ENCODE assay signal across 8 cellular contexts in the genomic region with DNA sequence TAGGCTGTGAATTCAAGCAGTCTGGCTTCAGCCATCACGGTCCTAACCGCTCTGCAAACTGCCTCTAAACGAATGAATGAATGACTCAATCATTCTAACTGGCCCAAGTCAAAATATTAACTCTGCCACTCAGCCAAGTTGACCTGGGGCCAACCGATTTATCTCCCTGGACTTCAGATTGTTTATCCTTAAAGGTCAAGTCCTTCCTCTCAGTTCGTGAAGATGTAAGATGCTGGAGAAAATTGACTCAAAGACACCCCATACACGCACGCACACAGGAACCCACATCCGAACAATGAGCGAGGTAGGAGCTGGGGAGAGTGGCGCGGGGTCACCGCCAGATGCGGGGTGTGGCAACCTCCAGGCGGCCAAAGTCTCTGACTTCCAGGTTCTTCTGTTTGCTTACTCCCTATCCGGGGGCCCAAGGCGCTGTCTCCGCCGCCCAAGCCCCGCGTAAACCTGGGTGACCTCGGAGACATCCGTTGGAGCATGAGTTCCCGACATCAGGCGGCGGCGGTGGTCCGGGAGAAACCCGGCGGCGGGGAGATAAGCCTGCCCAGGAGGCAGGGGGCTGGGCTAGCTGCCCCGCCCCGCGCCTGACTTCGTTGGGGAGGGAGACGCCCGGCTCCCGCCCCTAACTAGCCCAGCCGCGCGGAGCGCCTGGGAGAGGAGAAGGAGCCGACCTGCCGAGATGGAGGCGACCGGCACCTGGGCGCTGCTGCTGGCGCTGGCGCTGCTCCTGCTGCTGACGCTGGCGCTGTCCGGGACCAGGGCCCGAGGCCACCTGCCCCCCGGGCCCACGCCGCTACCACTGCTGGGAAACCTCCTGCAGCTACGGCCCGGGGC. TPM values are rescaled to one million over a fixed set of nuclear protein-coding genes. Genes with fewer than 3 reads are reported as not detected.
DNase-seq lines count a peak whose midpoint lies in the region; ATAC-seq, FAIRE-seq and TF ChIP-seq lines count a peak whose summit lies in the region.

A gene with protein sequence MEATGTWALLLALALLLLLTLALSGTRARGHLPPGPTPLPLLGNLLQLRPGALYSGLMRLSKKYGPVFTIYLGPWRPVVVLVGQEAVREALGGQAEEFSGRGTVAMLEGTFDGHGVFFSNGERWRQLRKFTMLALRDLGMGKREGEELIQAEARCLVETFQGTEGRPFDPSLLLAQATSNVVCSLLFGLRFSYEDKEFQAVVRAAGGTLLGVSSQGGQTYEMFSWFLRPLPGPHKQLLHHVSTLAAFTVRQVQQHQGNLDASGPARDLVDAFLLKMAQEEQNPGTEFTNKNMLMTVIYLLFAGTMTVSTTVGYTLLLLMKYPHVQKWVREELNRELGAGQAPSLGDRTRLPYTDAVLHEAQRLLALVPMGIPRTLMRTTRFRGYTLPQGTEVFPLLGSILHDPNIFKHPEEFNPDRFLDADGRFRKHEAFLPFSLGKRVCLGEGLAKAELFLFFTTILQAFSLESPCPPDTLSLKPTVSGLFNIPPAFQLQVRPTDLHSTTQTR (plus strand): TSS at position 646 of the 846 bp plus-strand sequence. CDS start 46 bp downstream, at position 692.

- H3K27me3 Mint-ChIP-seq in MCF 10A (ENCODE audit: insufficient read depth, unreplicated experiment) = peaks cover 36% of the 10 kb centered on the region
- H3K27me3 Mint-ChIP-seq in activated naive CD8-positive, alpha-beta T cell treated with anti-CD3 and anti-CD28 coated beads, Interleukin-2, amount 50 U/mL, for 24 hours = peaks cover 45% of the 10 kb centered on the region

- H3K27ac ChIP-seq in keratinocyte (ENCODE audit: control insufficient read depth, insufficient read depth, low read length) (peak within 1 kb of the TSS; percentile 47), testis (no peak within 1 kb of the TSS)

- no peak within 1 kb of the TSS for H3K4me3 Mint-ChIP-seq in MCF 10A (ENCODE audit: unreplicated experiment)
- H3K4me3 Mint-ChIP-seq in activated naive CD8-positive, alpha-beta T cell treated with anti-CD3 and anti-CD28 coated beads, Interleukin-2, amount 50 U/mL, for 24 hours = peak within 1 kb of the TSS; percentile 44

- H3K4me2 ChIP-seq in keratinocyte (ENCODE audit: control insufficient read depth, extremely low read depth, insufficient read depth, low read depth, low read length) = peak within 1 kb of the TSS; percentile 85

- H3K79me2 ChIP-seq in keratinocyte (ENCODE audit: control insufficient read depth, insufficient read depth, low read length) = peaks cover 3% of the 10 kb centered on the region

- peaks cover 0 to 4% of the 10 kb centered on the region in 2 experiments for H3K36me3 ChIP-seq in keratinocyte (ENCODE audit: control insufficient read depth in 2 of 2, extremely low read depth in 1 of 2, insufficient read depth in 2 of 2, low read length in 2 of 2)
- no peaks in the 10 kb centered on the region for H3K36me3 ChIP-seq in testis (ENCODE audit: low read depth, missing control alignments)

- H4K20me1 ChIP-seq in keratinocyte (ENCODE audit: control insufficient read depth, extremely low read depth, insufficient read depth, low read length) = no peaks in the 10 kb centered on the region

- H3K27ac Mint-ChIP-seq in MCF 10A (ENCODE audit: low read depth, unreplicated experiment) = no peak within 1 kb of the TSS
- H3K27ac Mint-ChIP-seq in activated naive CD8-positive, alpha-beta T cell treated with anti-CD3 and anti-CD28 coated beads, Interleukin-2, amount 50 U/mL, for 24 hours = no peak within 1 kb of the TSS

- no peaks in the 10 kb centered on the region for H3K9me3 Mint-ChIP-seq in MCF 10A (ENCODE audit: unreplicated experiment)
- no peaks in the 10 kb centered on the region for H3K9me3 Mint-ChIP-seq in activated naive CD8-positive, alpha-beta T cell treated with anti-CD3 and anti-CD28 coated beads, Interleukin-2, amount 50 U/mL, for 24 hours

- H3K27me3 ChIP-seq in keratinocyte (ENCODE audit: control insufficient read depth, extremely low read depth, insufficient read depth, low read length) (no peaks in the 10 kb centered on the region), testis (no peaks in the 10 kb centered on the region)

- peak; percentile 13 for FAIRE-seq in keratinocyte (lab: Jason Lieb, UNC)

- DNase-seq in T47D (ENCODE audit: low read depth in 1 of 2, low spot score in 1 of 2) = peak; percentile 40 to 65
- no peak for DNase-seq in MCF 10A (ENCODE audit: unreplicated experiment)
- peak; percentile 25 for DNase-seq in activated naive CD8-positive, alpha-beta T cell treated with anti-CD3 and anti-CD28 coated beads, Interleukin-2, amount 50 U/mL, for 24 hours
- DNase-seq in keratinocyte (ENCODE audit: low read depth, low spot score) = no peak
- no peak for DNase-seq in testis
- DNase-seq in epidermal melanocyte (ENCODE audit: insufficient read length, low spot score) = no peak
- no peak for DNase-seq in effector CD8-positive, alpha-beta T cell (lab: John Stamatoyannopoulos, UW)

- peak within 1 kb of the TSS; percentile 73 for H3K9ac ChIP-seq in keratinocyte (ENCODE audit: control insufficient read depth, extremely low read depth, insufficient read depth, low read length)

- no TSS peak for BruUV-seq in MCF 10A (replicated peaks; lab: Mats Ljungman, UMichigan)

- intact Hi-C loops in MCF 10A (cut with micrococcal nuclease) (no loop called here), testis (cut with DNase I; ENCODE audit: low total_unique reads) (no loop called here)

- in situ Hi-C loops in T47D (cut with HindIII; ENCODE audit: low pct_unique_long_range_greater_than_20kb, low sequenced_read_pairs) = no loop called here

- POLR2A ChIA-PET in MCF 10A (lab: Yijun Ruan, JAX) = interaction anchor here (0.7 kb wide), 1 partner anchor 384 kb away, joined by 3 read pairs; no protein-coding TSS in a partner anchor

- WGBS in testis, 2 donors = 4 to 7% methylated on average over 30 to 57 of the region's 57 CpGs

- ATAC-seq in activated naive CD8-positive, alpha-beta T cell treated with anti-CD3 and anti-CD28 coated beads, Interleukin-2, amount 50 U/mL, for 24 hours = peak; percentile 52
- ATAC-seq in HG03521 (IDR thresholded peaks at IDR 0.05; ENCODE audit: unreplicated experiment) = no peak

- H3K9me1 ChIP-seq in keratinocyte (ENCODE audit: control insufficient read depth, extremely low read depth, insufficient read depth, low read length) = no peaks in the 10 kb centered on the region

- TF ChIP-seq POLR2A in testis (IDR thresholded peaks at IDR 0.05) = no peak

- peaks cover 35% of the 10 kb centered on the region for H3K4me1 ChIP-seq in keratinocyte (ENCODE audit: control insufficient read depth, extremely low read depth, insufficient read depth, low read length)
- no peaks in the 10 kb centered on the region for H3K4me1 ChIP-seq in testis

- H2AFZ ChIP-seq in keratinocyte (ENCODE audit: control insufficient read depth, low read length) = peak within 1 kb of the TSS; percentile 58

- H3K4me3 ChIP-seq in keratinocyte (ENCODE audit: control insufficient read depth in 2 of 3, extremely low read depth in 1 of 3, insufficient read depth in 2 of 3, low read depth in 1 of 3, low read length in 3 of 3) = peak within 1 kb of the TSS; percentile 70 to 87 (median 80)
- H3K4me3 ChIP-seq in testis = peak within 1 kb of the TSS; percentile 19 to 24

- no peaks in the 10 kb centered on the region for H3K9me3 ChIP-seq in keratinocyte (ENCODE audit: control insufficient read depth, low read depth, low read length)
- H3K9me3 ChIP-seq in testis = no peaks in the 10 kb centered on the region

- TF ChIP-seq CTCF in MCF 10A (IDR thresholded peaks at IDR 0.05; ENCODE audit: unreplicated experiment) = no peak
- TF ChIP-seq CTCF in keratinocyte (optimal IDR thresholded peaks at IDR 0.05 in 1 of 3, IDR thresholded peaks at IDR 0.05 in 1 of 3, conservative IDR thresholded peaks at IDR 0.05 in 1 of 3; ENCODE audit: extremely low read depth in 1 of 3, insufficient read depth in 2 of 3, low read length in 3 of 3) = no peak
- no peak for TF ChIP-seq CTCF in testis (IDR thresholded peaks at IDR 0.05)

- no peaks in the 10 kb centered on the region for H3K36me3 Mint-ChIP-seq in MCF 10A (ENCODE audit: insufficient read depth, unreplicated experiment)
- H3K36me3 Mint-ChIP-seq in activated naive CD8-positive, alpha-beta T cell treated with anti-CD3 and anti-CD28 coated beads, Interleukin-2, amount 50 U/mL, for 24 hours (ENCODE audit: low read depth) = no peaks in the 10 kb centered on the region

- dilution Hi-C loops in keratinocyte (cut with MboI; ENCODE audit: extremely low pct_ligation_motif_present, low sequenced_read_pairs) = no loop called here

- no peaks in the 10 kb centered on the region for H3K4me1 Mint-ChIP-seq in MCF 10A (ENCODE audit: insufficient read depth, unreplicated experiment)
- peaks cover 4% of the 10 kb centered on the region for H3K4me1 Mint-ChIP-seq in activated naive CD8-positive, alpha-beta T cell treated with anti-CD3 and anti-CD28 coated beads, Interleukin-2, amount 50 U/mL, for 24 hours

- CTCF ChIA-PET in MCF 10A (lab: Yijun Ruan, JAX) = interaction anchor here (0.7 kb wide), 1 partner anchor 531 kb away, joined by 3 read pairs; no protein-coding TSS in a partner anchor

RNA-seq across cellular contexts. Expression of the gene that starts here (rescaled TPM):
- total RNA-seq in MCF 10A (2022) (not detected in 2 replicates), testis (1 to 10 TPM; 1.4 to 2.0 TPM)
- polyA plus RNA-seq in keratinocyte (4.9 to 5.8 TPM (median 4.9 TPM) in 3 replicates), testis (ENCODE audit: insufficient read depth, low read depth, low replicate concordance) (1.6 TPM)
- 5.9 TPM for polyA plus RNA-seq in keratinocyte (2011; ENCODE audit: low read depth)
- polyA plus RNA-seq in keratinocyte (2011; cell fraction: cytosol; rRNA removed) = 7.2 and 11.2 TPM in 2 replicates
- 21.7 and 31.2 TPM in 2 replicates for polyA plus RNA-seq in keratinocyte (2011; cell fraction: nucleus; rRNA removed)
- polyA plus RNA-seq in keratinocyte (2012; ENCODE audit: low replicate concordance) = 13.9 and 18.7 TPM in 2 replicates
- 6.4 to 48.4 TPM (median 6.9 TPM) in 3 replicates for polyA minus RNA-seq in keratinocyte
- polyA minus RNA-seq in keratinocyte (2011; cell fraction: cytosol; rRNA and poly(A)+ RNA removed) = 12.7 TPM
- polyA minus RNA-seq in keratinocyte (2011; cell fraction: nucleus; rRNA and poly(A)+ RNA removed) = 21.4 and 24.2 TPM in 2 replicates

Comparison
In these comparisons a context has a peak if more than half of its experiments do, and no peak if none do; other contexts are left out.
1. DNase-seq: peak in T47D (2 of 2) and activated naive CD8-positive, alpha-beta T cell treated with anti-CD3 and anti-CD28 coated beads, Interleukin-2, amount 50 U/mL, for 24 hours (single experiment); none in MCF 10A (single experiment), keratinocyte (single experiment), testis (single experiment), epidermal melanocyte (single experiment) and effector CD8-positive, alpha-beta T cell (single experiment).